1 cellular context compared by ENCODE assay signal in the genomic region with DNA sequence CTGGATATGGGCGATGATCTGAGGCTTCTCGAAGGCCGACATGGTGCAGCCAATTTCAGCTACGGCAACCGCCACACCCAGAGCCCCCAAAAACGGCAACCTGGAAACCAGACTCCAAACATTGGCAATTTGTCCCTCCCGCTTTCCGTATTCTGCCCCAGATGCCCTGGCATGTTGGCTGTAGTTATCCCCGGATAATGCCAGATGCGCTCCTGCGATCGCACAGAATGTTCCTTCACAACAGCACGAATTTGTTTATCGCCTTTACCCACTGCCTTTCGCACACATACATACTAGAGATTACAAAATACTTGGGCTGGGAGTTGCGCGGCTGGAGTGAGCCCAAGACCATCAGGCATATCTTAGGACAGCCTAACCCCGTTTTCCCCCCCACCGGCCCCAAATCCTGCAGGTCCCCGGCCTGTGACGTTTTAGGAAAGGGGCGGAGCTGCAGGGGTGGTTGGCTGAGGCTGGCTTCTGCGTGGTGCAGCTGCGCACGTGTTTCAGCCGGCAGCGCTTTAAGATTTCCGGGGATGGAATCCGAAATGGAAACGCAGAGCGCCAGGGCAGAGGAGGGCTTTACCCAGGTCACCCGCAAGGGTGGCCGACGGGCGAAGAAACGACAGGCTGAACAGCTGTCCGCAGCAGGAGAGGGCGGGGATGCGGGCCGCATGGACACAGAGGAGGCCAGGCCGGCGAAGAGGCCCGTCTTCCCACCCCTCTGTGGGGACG.
TF ChIP-seq lines count a peak whose summit lies in the region.

A gene (plus strand): TSS at position 487 of the 732 bp plus-strand sequence. CDS start 47 bp downstream, at position 534.

TF ChIP-seq in K562, 482 proteins besides CTCF, POLR2A, EP300 and RAD21 (continued from another document):
- TF ChIP-seq, protein P1, sequence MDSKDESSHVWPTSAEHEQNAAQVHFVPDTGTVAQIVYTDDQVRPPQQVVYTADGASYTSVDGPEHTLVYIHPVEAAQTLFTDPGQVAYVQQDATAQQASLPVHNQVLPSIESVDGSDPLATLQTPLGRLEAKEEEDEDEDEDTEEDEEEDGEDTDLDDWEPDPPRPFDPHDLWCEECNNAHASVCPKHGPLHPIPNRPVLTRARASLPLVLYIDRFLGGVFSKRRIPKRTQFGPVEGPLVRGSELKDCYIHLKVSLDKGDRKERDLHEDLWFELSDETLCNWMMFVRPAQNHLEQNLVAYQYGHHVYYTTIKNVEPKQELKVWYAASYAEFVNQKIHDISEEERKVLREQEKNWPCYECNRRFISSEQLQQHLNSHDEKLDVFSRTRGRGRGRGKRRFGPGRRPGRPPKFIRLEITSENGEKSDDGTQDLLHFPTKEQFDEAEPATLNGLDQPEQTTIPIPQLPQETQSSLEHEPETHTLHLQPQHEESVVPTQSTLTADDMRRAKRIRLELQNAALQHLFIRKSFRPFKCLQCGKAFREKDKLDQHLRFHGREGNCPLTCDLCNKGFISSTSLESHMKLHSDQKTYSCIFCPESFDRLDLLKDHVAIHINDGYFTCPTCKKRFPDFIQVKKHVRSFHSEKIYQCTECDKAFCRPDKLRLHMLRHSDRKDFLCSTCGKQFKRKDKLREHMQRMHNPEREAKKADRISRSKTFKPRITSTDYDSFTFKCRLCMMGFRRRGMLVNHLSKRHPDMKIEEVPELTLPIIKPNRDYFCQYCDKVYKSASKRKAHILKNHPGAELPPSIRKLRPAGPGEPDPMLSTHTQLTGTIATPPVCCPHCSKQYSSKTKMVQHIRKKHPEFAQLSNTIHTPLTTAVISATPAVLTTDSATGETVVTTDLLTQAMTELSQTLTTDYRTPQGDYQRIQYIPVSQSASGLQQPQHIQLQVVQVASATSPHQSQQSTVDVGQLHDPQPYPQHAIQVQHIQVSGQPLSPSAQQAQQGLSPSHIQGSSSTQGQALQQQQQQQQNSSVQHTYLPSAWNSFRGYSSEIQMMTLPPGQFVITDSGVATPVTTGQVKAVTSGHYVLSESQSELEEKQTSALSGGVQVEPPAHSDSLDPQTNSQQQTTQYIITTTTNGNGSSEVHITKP (IDR thresholded peaks at IDR 0.05; ENCODE audit: partially characterized antibody) = peak; percentile 12
- TF ChIP-seq, protein P2, sequence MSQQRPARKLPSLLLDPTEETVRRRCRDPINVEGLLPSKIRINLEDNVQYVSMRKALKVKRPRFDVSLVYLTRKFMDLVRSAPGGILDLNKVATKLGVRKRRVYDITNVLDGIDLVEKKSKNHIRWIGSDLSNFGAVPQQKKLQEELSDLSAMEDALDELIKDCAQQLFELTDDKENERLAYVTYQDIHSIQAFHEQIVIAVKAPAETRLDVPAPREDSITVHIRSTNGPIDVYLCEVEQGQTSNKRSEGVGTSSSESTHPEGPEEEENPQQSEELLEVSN (IDR thresholded peaks at IDR 0.05; ENCODE audit: borderline replicate concordance in 1 of 2, extremely low read depth in 1 of 2, insufficient read depth in 1 of 2, insufficient read length in 1 of 2, low read depth in 1 of 2, low read length in 1 of 2, poor library complexity in 1 of 2, severe bottlenecking in 1 of 2) = peak in 1 of 2 experiments; percentile 61
- TF ChIP-seq NCOA1 (IDR thresholded peaks at IDR 0.05; ENCODE audit: low read depth) = 0 out of 2 replicates have a peak, but pooled peaks have one; percentile 12
- peak in 1 of 2 experiments; percentile 50; a peak in 2 of 4 replicates for TF ChIP-seq RCOR1 (IDR thresholded peaks at IDR 0.05; ENCODE audit: borderline replicate concordance in 1 of 2, low read depth in 2 of 2, low read length in 2 of 2)
- TF ChIP-seq, protein P3, sequence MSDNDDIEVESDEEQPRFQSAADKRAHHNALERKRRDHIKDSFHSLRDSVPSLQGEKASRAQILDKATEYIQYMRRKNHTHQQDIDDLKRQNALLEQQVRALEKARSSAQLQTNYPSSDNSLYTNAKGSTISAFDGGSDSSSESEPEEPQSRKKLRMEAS (CRISPR knock-in tag; IDR thresholded peaks at IDR 0.05) = peak; percentile 93
- TF ChIP-seq, protein P4, sequence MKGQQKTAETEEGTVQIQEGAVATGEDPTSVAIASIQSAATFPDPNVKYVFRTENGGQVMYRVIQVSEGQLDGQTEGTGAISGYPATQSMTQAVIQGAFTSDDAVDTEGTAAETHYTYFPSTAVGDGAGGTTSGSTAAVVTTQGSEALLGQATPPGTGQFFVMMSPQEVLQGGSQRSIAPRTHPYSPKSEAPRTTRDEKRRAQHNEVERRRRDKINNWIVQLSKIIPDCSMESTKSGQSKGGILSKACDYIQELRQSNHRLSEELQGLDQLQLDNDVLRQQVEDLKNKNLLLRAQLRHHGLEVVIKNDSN (CRISPR knock-in tag; IDR thresholded peaks at IDR 0.05) = peak; percentile 69
- TF ChIP-seq RFX5 (IDR thresholded peaks at IDR 0.05; ENCODE audit: low read depth, low read length) = peak; percentile 37; the same call in 1 of the 2 replicates
- TF ChIP-seq TBP (optimal IDR thresholded peaks at IDR 0.05; ENCODE audit: low read depth, low read length) = peak; percentile 79
- peak; percentile 50; the same call in 1 of the 2 replicates for TF ChIP-seq FOXP1 (CRISPR knock-in tag; IDR thresholded peaks at IDR 0.05)
- TF ChIP-seq DIDO1 (tag; IDR thresholded peaks at IDR 0.05; ENCODE audit: low read depth) = peak; percentile 92
- TF ChIP-seq ZBTB7A (IDR thresholded peaks at IDR 0.05; ENCODE audit: borderline replicate concordance, control insufficient read depth, low read depth, low read length) = 0 out of 2 replicates have a peak, but pooled peaks have one; percentile 12
- TF ChIP-seq, protein P5, sequence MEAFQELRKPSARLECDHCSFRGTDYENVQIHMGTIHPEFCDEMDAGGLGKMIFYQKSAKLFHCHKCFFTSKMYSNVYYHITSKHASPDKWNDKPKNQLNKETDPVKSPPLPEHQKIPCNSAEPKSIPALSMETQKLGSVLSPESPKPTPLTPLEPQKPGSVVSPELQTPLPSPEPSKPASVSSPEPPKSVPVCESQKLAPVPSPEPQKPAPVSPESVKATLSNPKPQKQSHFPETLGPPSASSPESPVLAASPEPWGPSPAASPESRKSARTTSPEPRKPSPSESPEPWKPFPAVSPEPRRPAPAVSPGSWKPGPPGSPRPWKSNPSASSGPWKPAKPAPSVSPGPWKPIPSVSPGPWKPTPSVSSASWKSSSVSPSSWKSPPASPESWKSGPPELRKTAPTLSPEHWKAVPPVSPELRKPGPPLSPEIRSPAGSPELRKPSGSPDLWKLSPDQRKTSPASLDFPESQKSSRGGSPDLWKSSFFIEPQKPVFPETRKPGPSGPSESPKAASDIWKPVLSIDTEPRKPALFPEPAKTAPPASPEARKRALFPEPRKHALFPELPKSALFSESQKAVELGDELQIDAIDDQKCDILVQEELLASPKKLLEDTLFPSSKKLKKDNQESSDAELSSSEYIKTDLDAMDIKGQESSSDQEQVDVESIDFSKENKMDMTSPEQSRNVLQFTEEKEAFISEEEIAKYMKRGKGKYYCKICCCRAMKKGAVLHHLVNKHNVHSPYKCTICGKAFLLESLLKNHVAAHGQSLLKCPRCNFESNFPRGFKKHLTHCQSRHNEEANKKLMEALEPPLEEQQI (IDR thresholded peaks at IDR 0.05) = peak; percentile 85; the same call in 1 of the 2 replicates
- peak; percentile 89 to 97 for TF ChIP-seq SIN3A (IDR thresholded peaks at IDR 0.05; ENCODE audit: borderline replicate concordance in 2 of 2, control insufficient read depth in 1 of 2, low read depth in 2 of 2, low read length in 2 of 2)
- no peak; the same call in 1 of the 2 replicates for TF ChIP-seq CBFB (CRISPR knock-in tag; IDR thresholded peaks at IDR 0.05)
- TF ChIP-seq ETV1 (tag; conservative IDR thresholded peaks at IDR 0.05; ENCODE audit: low read depth) = peak; percentile 42; the same call in 1 of the 2 replicates
- peak; percentile 55; the same call in 1 of the 2 replicates for TF ChIP-seq KLF13 (tag; IDR thresholded peaks at IDR 0.05; ENCODE audit: borderline replicate concordance, low read depth)
- 0 out of 2 replicates have a peak, but pooled peaks have one; percentile 25 for TF ChIP-seq EGR1 (conservative IDR thresholded peaks at IDR 0.05)
- TF ChIP-seq, protein P6, sequence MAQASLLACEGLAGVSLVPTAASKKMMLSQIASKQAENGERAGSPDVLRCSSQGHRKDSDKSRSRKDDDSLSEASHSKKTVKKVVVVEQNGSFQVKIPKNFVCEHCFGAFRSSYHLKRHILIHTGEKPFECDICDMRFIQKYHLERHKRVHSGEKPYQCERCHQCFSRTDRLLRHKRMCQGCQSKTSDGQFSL (CRISPR knock-in tag; IDR thresholded peaks at IDR 0.05) = peak; percentile 98
- TF ChIP-seq, protein P6 (tag; IDR thresholded peaks at IDR 0.05) = peak in 1 of 2 experiments; percentile 96; a peak in 2 of 4 replicates
- no peak for TF ChIP-seq BCL6 (CRISPR knock-in tag; IDR thresholded peaks at IDR 0.05)
- peak; percentile 96; the same call in 1 of the 2 replicates for TF ChIP-seq TOE1 (IDR thresholded peaks at IDR 0.05; ENCODE audit: borderline replicate concordance)
- no peak for TF ChIP-seq TOE1 (CRISPR knock-in tag; IDR thresholded peaks at IDR 0.05; ENCODE audit: borderline replicate concordance, low read depth)
- TF ChIP-seq XRCC3 (IDR thresholded peaks at IDR 0.05) = no peak
- peak; percentile 99 for TF ChIP-seq MYC (IDR thresholded peaks at IDR 0.05; ENCODE audit: low read depth, low read length)
- peak; percentile 93 for TF ChIP-seq MYC (CRISPR knock-in tag; IDR thresholded peaks at IDR 0.05; ENCODE audit: borderline replicate concordance, low read depth)
- TF ChIP-seq, protein P7, sequence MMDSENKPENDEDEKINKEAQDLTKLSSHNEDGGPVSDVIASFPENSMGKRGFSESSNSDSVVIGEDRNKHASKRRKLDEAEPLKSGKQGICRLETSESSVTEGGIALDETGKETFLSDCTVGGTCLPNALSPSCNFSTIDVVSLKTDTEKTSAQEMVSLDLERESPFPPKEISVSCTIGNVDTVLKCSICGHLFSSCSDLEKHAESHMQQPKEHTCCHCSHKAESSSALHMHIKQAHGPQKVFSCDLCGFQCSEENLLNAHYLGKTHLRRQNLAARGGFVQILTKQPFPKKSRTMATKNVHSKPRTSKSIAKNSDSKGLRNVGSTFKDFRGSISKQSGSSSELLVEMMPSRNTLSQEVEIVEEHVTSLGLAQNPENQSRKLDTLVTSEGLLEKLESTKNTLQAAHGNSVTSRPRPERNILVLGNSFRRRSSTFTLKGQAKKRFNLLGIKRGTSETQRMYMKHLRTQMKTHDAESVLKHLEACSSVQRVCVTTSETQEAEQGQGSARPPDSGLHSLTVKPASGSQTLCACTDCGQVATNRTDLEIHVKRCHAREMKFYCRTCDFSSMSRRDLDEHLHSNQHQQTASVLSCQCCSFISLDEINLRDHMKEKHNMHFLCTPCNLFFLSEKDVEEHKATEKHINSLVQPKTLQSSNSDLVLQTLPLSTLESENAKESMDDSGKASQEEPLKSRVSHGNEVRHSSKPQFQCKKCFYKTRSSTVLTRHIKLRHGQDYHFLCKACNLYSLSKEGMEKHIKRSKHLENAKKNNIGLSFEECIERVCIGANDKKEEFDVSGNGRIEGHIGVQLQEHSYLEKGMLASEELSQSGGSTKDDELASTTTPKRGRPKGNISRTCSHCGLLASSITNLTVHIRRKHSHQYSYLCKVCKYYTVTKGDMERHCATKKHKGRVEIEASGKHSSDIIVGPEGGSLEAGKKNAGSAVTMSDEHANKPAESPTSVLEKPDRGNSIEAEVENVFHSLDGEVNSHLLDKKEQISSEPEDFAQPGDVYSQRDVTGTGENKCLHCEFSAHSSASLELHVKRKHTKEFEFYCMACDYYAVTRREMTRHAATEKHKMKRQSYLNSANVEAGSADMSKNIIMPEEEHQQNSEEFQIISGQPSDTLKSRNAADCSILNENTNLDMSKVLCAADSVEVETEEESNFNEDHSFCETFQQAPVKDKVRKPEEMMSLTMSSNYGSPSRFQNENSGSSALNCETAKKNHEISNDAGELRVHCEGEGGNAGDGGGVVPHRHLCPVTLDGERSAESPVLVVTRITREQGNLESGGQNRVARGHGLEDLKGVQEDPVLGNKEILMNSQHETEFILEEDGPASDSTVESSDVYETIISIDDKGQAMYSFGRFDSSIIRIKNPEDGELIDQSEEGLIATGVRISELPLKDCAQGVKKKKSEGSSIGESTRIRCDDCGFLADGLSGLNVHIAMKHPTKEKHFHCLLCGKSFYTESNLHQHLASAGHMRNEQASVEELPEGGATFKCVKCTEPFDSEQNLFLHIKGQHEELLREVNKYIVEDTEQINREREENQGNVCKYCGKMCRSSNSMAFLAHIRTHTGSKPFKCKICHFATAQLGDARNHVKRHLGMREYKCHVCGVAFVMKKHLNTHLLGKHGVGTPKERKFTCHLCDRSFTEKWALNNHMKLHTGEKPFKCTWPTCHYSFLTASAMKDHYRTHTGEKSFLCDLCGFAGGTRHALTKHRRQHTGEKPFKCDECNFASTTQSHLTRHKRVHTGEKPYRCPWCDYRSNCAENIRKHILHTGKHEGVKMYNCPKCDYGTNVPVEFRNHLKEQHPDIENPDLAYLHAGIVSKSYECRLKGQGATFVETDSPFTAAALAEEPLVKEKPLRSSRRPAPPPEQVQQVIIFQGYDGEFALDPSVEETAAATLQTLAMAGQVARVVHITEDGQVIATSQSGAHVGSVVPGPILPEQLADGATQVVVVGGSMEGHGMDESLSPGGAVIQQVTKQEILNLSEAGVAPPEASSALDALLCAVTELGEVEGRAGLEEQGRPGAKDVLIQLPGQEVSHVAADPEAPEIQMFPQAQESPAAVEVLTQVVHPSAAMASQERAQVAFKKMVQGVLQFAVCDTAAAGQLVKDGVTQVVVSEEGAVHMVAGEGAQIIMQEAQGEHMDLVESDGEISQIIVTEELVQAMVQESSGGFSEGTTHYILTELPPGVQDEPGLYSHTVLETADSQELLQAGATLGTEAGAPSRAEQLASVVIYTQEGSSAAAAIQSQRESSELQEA (IDR thresholded peaks at IDR 0.05; ENCODE audit: low read depth) = peak; percentile 97
- TF ChIP-seq RBBP5 (IDR thresholded peaks at IDR 0.05; ENCODE audit: borderline replicate concordance, insufficient read depth, low read length, poor library complexity, severe bottlenecking) = peak; percentile 82
